ENCODE assay signal across 8 cellular contexts in genomic region chr4:110514889-110515479, GRCh38. TPM values are rescaled to one million over a fixed set of nuclear protein-coding genes. Genes with fewer than 3 reads are reported as not detected.
DNase-seq lines count a peak whose midpoint lies in the region; ATAC-seq and TF ChIP-seq lines count a peak whose summit lies in the region.

No MANE protein-coding gene starts in this region.

- no peak overlapping the region for H3K27ac Mint-ChIP-seq in CD4-positive, CD25-positive, alpha-beta regulatory T cell
- no peak overlapping the region for H3K27ac Mint-ChIP-seq in stimulated activated effector memory CD8-positive, alpha-beta T cell treated with anti-CD3 and anti-CD28 coated beads, Interleukin-12 subunit alpha, Interleukin-12 subunit beta, amount 100 ng/mL, for 72 hours

- H3K4me1 Mint-ChIP-seq in CD4-positive, CD25-positive, alpha-beta regulatory T cell: peaks cover 5 to 16% (median 14%) of the 10 kb centered on the region in 4 donors
- H3K4me1 Mint-ChIP-seq in stimulated activated effector memory CD8-positive, alpha-beta T cell treated with anti-CD3 and anti-CD28 coated beads, Interleukin-12 subunit alpha, Interleukin-12 subunit beta, amount 100 ng/mL, for 72 hours: peaks cover 17% of the 10 kb centered on the region

- H3K36me3 Mint-ChIP-seq in CD4-positive, CD25-positive, alpha-beta regulatory T cell: no peaks in the 10 kb centered on the region
- no peaks in the 10 kb centered on the region for H3K36me3 Mint-ChIP-seq in stimulated activated effector memory CD8-positive, alpha-beta T cell treated with anti-CD3 and anti-CD28 coated beads, Interleukin-12 subunit alpha, Interleukin-12 subunit beta, amount 100 ng/mL, for 72 hours

- intact Hi-C loops in psoas muscle (cut with DNase I): loop anchor here (5.0 to 10.0 kb wide), 5 partner anchors 173 to 520 kb away; no protein-coding TSS in a partner anchor

- no peaks in the 10 kb centered on the region for H3K27me3 ChIP-seq in CD4-positive, CD25-positive, alpha-beta regulatory T cell (ENCODE audit: control insufficient read depth, insufficient read depth, low read length)
- no peaks in the 10 kb centered on the region for H3K27me3 ChIP-seq in psoas muscle (ENCODE audit: insufficient read depth in 3 of 3, low read length in 2 of 3)

- POLR2A ChIA-PET in RWPE1 (lab: Yijun Ruan, JAX; ENCODE audit: low non-redundant PET): no interaction called here

- H3K9me3 Mint-ChIP-seq in CD4-positive, CD25-positive, alpha-beta regulatory T cell: no peaks in the 10 kb centered on the region
- no peaks in the 10 kb centered on the region for H3K9me3 Mint-ChIP-seq in stimulated activated effector memory CD8-positive, alpha-beta T cell treated with anti-CD3 and anti-CD28 coated beads, Interleukin-12 subunit alpha, Interleukin-12 subunit beta, amount 100 ng/mL, for 72 hours

- peak overlapping the region; percentile 36 to 95 (median 69) for H3K4me3 Mint-ChIP-seq in CD4-positive, CD25-positive, alpha-beta regulatory T cell
- H3K4me3 Mint-ChIP-seq in stimulated activated effector memory CD8-positive, alpha-beta T cell treated with anti-CD3 and anti-CD28 coated beads, Interleukin-12 subunit alpha, Interleukin-12 subunit beta, amount 100 ng/mL, for 72 hours: no peak overlapping the region

- no peaks in the 10 kb centered on the region for H3K27me3 Mint-ChIP-seq in CD4-positive, CD25-positive, alpha-beta regulatory T cell

- H3K4me3 ChIP-seq in CD4-positive, CD25-positive, alpha-beta regulatory T cell (ENCODE audit: low read depth, low read length): peak overlapping the region; percentile 15
- H3K4me3 ChIP-seq in epithelial cell of proximal tubule (ENCODE audit: low read depth, low read length) (no peak overlapping the region), psoas muscle (no peak overlapping the region)

- CTCF ChIA-PET in RWPE1 (lab: Yijun Ruan, JAX): no interaction called here

- ATAC-seq in CD4-positive, CD25-positive, alpha-beta regulatory T cell (ENCODE audit: low read depth in 2 of 2): no peak
- ATAC-seq in psoas muscle (no peak), HG02763 (IDR thresholded peaks at IDR 0.05; ENCODE audit: unreplicated experiment) (no peak)
- no peak for ATAC-seq in stimulated activated effector memory CD8-positive, alpha-beta T cell treated with anti-CD3 and anti-CD28 coated beads, Interleukin-12 subunit alpha, Interleukin-12 subunit beta, amount 100 ng/mL, for 72 hours

- no peaks in the 10 kb centered on the region for H3K4me1 ChIP-seq in CD4-positive, CD25-positive, alpha-beta regulatory T cell (ENCODE audit: control insufficient read depth, insufficient read depth, low read length, poor library complexity, severe bottlenecking)
- H3K4me1 ChIP-seq in psoas muscle: no peaks in the 10 kb centered on the region

- TF ChIP-seq CTCF in RWPE1 (conservative IDR thresholded peaks at IDR 0.05; ENCODE audit: low read depth) (peak; percentile 70), epithelial cell of proximal tubule (conservative IDR thresholded peaks at IDR 0.05; ENCODE audit: low read depth, low read length) (peak; percentile 58), psoas muscle (IDR thresholded peaks at IDR 0.05) (peak; percentile 66)

- no peaks in the 10 kb centered on the region for H3K9me3 ChIP-seq in CD4-positive, CD25-positive, alpha-beta regulatory T cell (ENCODE audit: control insufficient read depth in 2 of 2, low read length in 2 of 2)
- no peaks in the 10 kb centered on the region for H3K9me3 ChIP-seq in psoas muscle

- DNase-seq in CD4-positive, CD25-positive, alpha-beta regulatory T cell: peak in 2 of 3 donors; percentile 46 to 50
- DNase-seq in H4 (ENCODE audit: low spot score) (peak; percentile 39), RWPE1 (ENCODE audit: low spot score) (peak; percentile 31), epithelial cell of proximal tubule (ENCODE audit: low read depth) (no peak), psoas muscle (no peak), activated T-cell treated with anti-CD3 and anti-CD28 coated beads for 4 hours (no peak)
- no peak for DNase-seq in stimulated activated effector memory CD8-positive, alpha-beta T cell treated with anti-CD3 and anti-CD28 coated beads, Interleukin-12 subunit alpha, Interleukin-12 subunit beta, amount 100 ng/mL, for 72 hours (ENCODE audit: low spot score in 2 of 2)

- H3K36me3 ChIP-seq in CD4-positive, CD25-positive, alpha-beta regulatory T cell (ENCODE audit: control insufficient read depth, insufficient read depth, low read length): no peaks in the 10 kb centered on the region
- H3K36me3 ChIP-seq in psoas muscle (ENCODE audit: insufficient read depth in 1 of 2, low read depth in 1 of 2): no peaks in the 10 kb centered on the region

- no peak overlapping the region for H3K27ac ChIP-seq in CD4-positive, CD25-positive, alpha-beta regulatory T cell (ENCODE audit: insufficient read depth, low read length, poor library complexity, severe bottlenecking)
- H3K27ac ChIP-seq in RWPE1 (no peak overlapping the region), psoas muscle (no peak overlapping the region)

RNA-seq across cellular contexts. Expression of gene ENPEP, which starts 39.0 kb away (rescaled TPM):
- 0.25 TPM for total RNA-seq in CD4-positive, CD25-positive, alpha-beta regulatory T cell
- under 1 TPM in 1 of 4 donors, not detected in 3; 0.31 TPM for polyA plus RNA-seq in CD4-positive, CD25-positive, alpha-beta regulatory T cell
- total RNA-seq in H4 (2014; rRNA removed; shearing (Covaris generic)): 0.08 TPM in 1 of 2 replicates, not detected in the other
- total RNA-seq in epithelial cell of proximal tubule: 0.36 and 6.0 TPM in 2 replicates
- 1 to 10 TPM; 1.4 to 4.3 (median 3.0) TPM for total RNA-seq in psoas muscle
- polyA plus RNA-seq in psoas muscle: 1 to 10 TPM in 2 of 3 donors, under 1 TPM in 1; 0.75 to 1.1 (median 1.1) TPM

Comparison
In these comparisons a context has a peak if more than half of its experiments do, and no peak if none do; other contexts are left out.
1. DNase-seq: peak in CD4-positive, CD25-positive, alpha-beta regulatory T cell (2 of 3), H4 (single experiment) and RWPE1 (single experiment); none in epithelial cell of proximal tubule (single experiment), psoas muscle (0 of 2), stimulated activated effector memory CD8-positive, alpha-beta T cell treated with anti-CD3 and anti-CD28 coated beads, Interleukin-12 subunit alpha, Interleukin-12 subunit beta, amount 100 ng/mL, for 72 hours (0 of 2) and activated T-cell treated with anti-CD3 and anti-CD28 coated beads for 4 hours (single experiment).
2. Peak in every context shown above with its lines, with median percentiles within 50 percentile points of each other: CTCF ChIP-seq.